In the genomic region with DNA sequence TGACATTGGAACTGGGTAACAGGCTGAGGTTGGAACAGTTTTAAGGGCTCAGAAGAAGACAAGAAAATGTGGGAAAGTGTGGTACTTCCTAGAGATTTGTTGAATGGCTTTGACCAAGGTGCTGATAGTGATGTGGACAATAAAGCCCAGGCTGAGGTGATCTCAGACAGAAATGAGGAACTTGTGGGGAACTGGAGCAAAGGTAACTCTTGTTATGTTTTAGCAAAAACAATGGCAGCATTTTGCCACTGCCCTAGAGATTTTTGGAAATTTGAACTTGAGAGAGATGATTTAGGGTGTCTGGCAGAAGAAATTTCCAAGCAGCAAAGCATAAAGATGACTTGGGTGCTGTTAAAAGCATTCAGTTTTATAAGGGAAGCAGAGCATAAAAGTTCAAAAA, we compare ENCODE assay signal across 8 cellular contexts.
"Had no signal": no experiment of that assay in that cellular context is flagged by ENCODE, and none has a peak within 500 bp of the region (broad histone marks: within the 10 kb centered on the region; RNA-seq: fewer than 3 reads in every experiment).

No MANE protein-coding gene starts in this region.

- H3K4me3 ChIP-seq: GM23338 had no signal

- DNase-seq: H9, HFFc6, KG1 had no signal

- H3K27ac ChIP-seq: HL-60 had no signal

- FAIRE-seq: H1, H54, HepG2 had no signal
